ENCODE assay signal across 8 cellular contexts in genomic region chr5:373710-374602, GRCh38. TPM values are rescaled to one million over a fixed set of nuclear protein-coding genes. Genes with fewer than 3 reads are reported as not detected.
DNase-seq lines count a peak whose midpoint lies in the region; TF ChIP-seq lines count a peak whose summit lies in the region.

No MANE protein-coding gene starts in this region.

- in situ Hi-C loops in HAP-1 (cut with MboI; ENCODE audit: low sequenced_read_pairs) = no loop called here

- intact Hi-C loops in prostate gland (cut with DNase I) = no loop called here

- H3K4me1 ChIP-seq in HAP-1 = peaks cover 12% of the 10 kb centered on the region
- H3K4me1 ChIP-seq in prostate gland (replicated peaks) = no peaks in the 10 kb centered on the region

- peak; percentile 97 for DNase-seq in DMS53 (lab: John Stamatoyannopoulos, UW)
- DNase-seq in HAP-1 (ENCODE audit: low spot score in 2 of 2) = peak; percentile 14 to 74
- DNase-seq in NCI-H69 (lab: John Stamatoyannopoulos, UW) = peak; percentile 89
- peak; percentile 86 for DNase-seq in activated T-cell treated with anti-CD3 and anti-CD28 coated beads for 48 hours (ENCODE audit: low read depth)
- peak; percentile 87 to 94 for DNase-seq in foreskin fibroblast
- DNase-seq in prostate gland (ENCODE audit: low spot score) = peak; percentile 1
- DNase-seq in GM19240 (ENCODE audit: insufficient read length, low spot score) = no peak
- no peak for DNase-seq in NAMALWA (ENCODE audit: low spot score)

- H3K4me3 ChIP-seq in HAP-1 (peak overlapping the region; percentile 17), foreskin fibroblast (ENCODE audit: low read depth in 1 of 2, low read length in 2 of 2) (no peak overlapping the region), prostate gland (peak overlapping the region; percentile 19 to 25)

- 4% methylated on average over 33 of the region's 86 CpGs for WGBS in prostate gland

- no peak for TF ChIP-seq CTCF in foreskin fibroblast (IDR thresholded peaks at IDR 0.05; ENCODE audit: low read depth, low read length)
- no peak for TF ChIP-seq CTCF in prostate gland (IDR thresholded peaks at IDR 0.05)

- H3K27me3 ChIP-seq in HAP-1 (ENCODE audit: low read depth) (no peaks in the 10 kb centered on the region), prostate gland (replicated peaks; ENCODE audit: insufficient read depth) (peaks cover 4% of the 10 kb centered on the region)

- H3K9me3 ChIP-seq in HAP-1 = no peaks in the 10 kb centered on the region
- H3K9me3 ChIP-seq in prostate gland = no peaks in the 10 kb centered on the region

- TF ChIP-seq POLR2A in prostate gland (IDR thresholded peaks at IDR 0.05) = no peak

- H3K27ac ChIP-seq in prostate gland = no peak overlapping the region

- H3K36me3 ChIP-seq in HAP-1 (replicated peaks) (no peaks in the 10 kb centered on the region), prostate gland (no peaks in the 10 kb centered on the region)

RNA-seq across cellular contexts. Expression of gene AHRR, which starts 52.4 kb away (rescaled TPM):
- total RNA-seq in prostate gland = 10 to 100 TPM in 1 of 2 donors, 1 to 10 TPM in 1; 1.9 to 17.7 TPM

Comparison
In these comparisons a context has a peak if more than half of its experiments do, and no peak if none do; other contexts are left out.
1. DNase-seq: peak in DMS53 (single experiment), HAP-1 (2 of 2), NCI-H69 (single experiment), activated T-cell treated with anti-CD3 and anti-CD28 coated beads for 48 hours (single experiment), foreskin fibroblast (2 of 2) and prostate gland (single experiment); none in GM19240 (single experiment) and NAMALWA (single experiment).
2. H3K4me3 ChIP-seq: peak in HAP-1 (single experiment) and prostate gland (2 of 2); none in foreskin fibroblast (0 of 2).